In the genomic region with DNA sequence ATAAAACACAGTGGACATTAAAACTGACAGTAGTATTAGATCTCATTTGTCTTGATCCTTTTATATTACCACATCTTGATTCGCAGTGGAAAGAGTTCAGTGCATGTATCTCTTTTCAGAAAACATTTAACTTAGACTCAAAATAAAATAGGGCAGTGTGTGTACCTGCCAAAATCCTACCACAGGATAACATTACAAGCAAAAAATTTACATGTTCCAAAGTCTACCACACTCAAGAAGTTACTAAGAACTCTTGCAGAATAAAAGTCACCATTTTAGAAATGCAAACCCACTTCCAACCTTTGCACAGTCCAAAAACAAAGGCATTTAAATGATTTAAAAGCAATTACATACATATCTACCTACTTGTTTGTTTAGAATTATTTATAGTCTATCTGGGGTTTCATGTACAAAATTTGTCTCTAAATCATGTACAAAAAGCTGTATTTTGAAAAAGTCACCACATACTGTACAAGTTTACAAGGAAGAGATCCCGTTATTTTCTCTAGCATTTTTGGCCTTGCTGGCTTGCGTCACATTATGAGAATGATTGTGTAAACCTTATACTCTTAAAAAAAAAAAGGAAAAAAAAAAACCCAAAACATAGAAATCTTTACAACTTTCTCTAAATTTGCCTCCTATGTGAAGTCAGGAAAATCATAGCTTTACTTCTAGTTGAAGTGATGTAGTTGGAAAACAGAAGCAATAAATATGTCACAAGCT, we compare ENCODE assay signal across 15 cellular contexts.
"Had no signal": no experiment of that assay in that cellular context is flagged by ENCODE, and none has a peak within 500 bp of the region (broad histone marks: within the 10 kb centered on the region; RNA-seq: fewer than 3 reads in every experiment).

No MANE protein-coding gene starts in this region.

- H3K9me3 Mint-ChIP-seq: activated naive CD4-positive, alpha-beta T cell treated with anti-CD3 and anti-CD28 coated beads, Interleukin-2, amount 10 ng/mL, durations not matched to agents 7 days and 5 days; activated T-helper 17 cell treated with anti-CD3 and anti-CD28 coated beads, Interleukin-2, amount 50 U/mL, for 72 hours; stimulated activated naive CD8-positive, alpha-beta T cell treated with anti-CD3 and anti-CD28 coated beads, Interleukin-15, amount 100 ng/mL, for 72 hours had no signal

- H3K27ac Mint-ChIP-seq: activated naive CD4-positive, alpha-beta T cell treated with anti-CD3 and anti-CD28 coated beads, Interleukin-2, amount 10 ng/mL, durations not matched to agents 7 days and 5 days; activated T-helper 17 cell treated with anti-CD3 and anti-CD28 coated beads, Interleukin-2, amount 50 U/mL, for 72 hours; stimulated activated naive CD8-positive, alpha-beta T cell treated with anti-CD3 and anti-CD28 coated beads, Interleukin-15, amount 100 ng/mL, for 72 hours had no signal

- FAIRE-seq: astrocyte, bronchial epithelial cell had no signal

- H3K27me3 Mint-ChIP-seq: activated naive CD4-positive, alpha-beta T cell treated with anti-CD3 and anti-CD28 coated beads, Interleukin-2, amount 10 ng/mL, durations not matched to agents 7 days and 5 days; activated T-helper 17 cell treated with anti-CD3 and anti-CD28 coated beads, Interleukin-2, amount 50 U/mL, for 72 hours; stimulated activated naive CD8-positive, alpha-beta T cell treated with anti-CD3 and anti-CD28 coated beads, Interleukin-15, amount 100 ng/mL, for 72 hours had no signal

- H3K4me1 Mint-ChIP-seq: activated T-helper 17 cell treated with anti-CD3 and anti-CD28 coated beads, Interleukin-2, amount 50 U/mL, for 72 hours had no signal

- DNase-seq: activated CD4-positive, alpha-beta T cell treated with anti-CD3 and anti-CD28 coated beads, Interleukin-2, amount 50 U/mL, for 48 hours; activated CD4-positive, CD25-positive, alpha-beta regulatory T cell treated with anti-CD3 and anti-CD28 coated beads, Interleukin-2, amount 50 U/mL, for 72 hours; activated naive CD4-positive, alpha-beta T cell treated with anti-CD3 and anti-CD28 coated beads, Interleukin-2, amount 10 ng/mL, durations not matched to agents 7 days and 5 days; hippocampal formation; left ventricle myocardium superior; mesendoderm; ovary; sigmoid colon; spleen; stimulated activated naive CD8-positive, alpha-beta T cell treated with anti-CD3 and anti-CD28 coated beads, Interleukin-15, amount 100 ng/mL, for 72 hours; testis; upper lobe of right lung had no signal

- H3K4me3 Mint-ChIP-seq: activated naive CD4-positive, alpha-beta T cell treated with anti-CD3 and anti-CD28 coated beads, Interleukin-2, amount 10 ng/mL, durations not matched to agents 7 days and 5 days; activated T-helper 17 cell treated with anti-CD3 and anti-CD28 coated beads, Interleukin-2, amount 50 U/mL, for 72 hours had no signal
